In genomic region chr3:132006605-132007204, GRCh38 we compare ENCODE assay signal across 9 cellular contexts. TPM values are rescaled to one million over a fixed set of nuclear protein-coding genes. Genes with fewer than 3 reads are reported as not detected.
DNase-seq lines count a peak whose midpoint lies in the region; ATAC-seq, FAIRE-seq and TF ChIP-seq lines count a peak whose summit lies in the region.
"Had no signal": no experiment of that assay in that cellular context is flagged by ENCODE, and none has a peak within 500 bp of the region (broad histone marks: within the 10 kb centered on the region; RNA-seq: fewer than 3 reads in every experiment).

No MANE protein-coding gene starts in this region.

- H3K27ac ChIP-seq in GM23338 (ENCODE audit: low read depth) (no peak overlapping the region), stomach (no peak overlapping the region)

- H3K27me3 ChIP-seq in GM23338 (ENCODE audit: insufficient read depth) (no peaks in the 10 kb centered on the region), stomach (no peaks in the 10 kb centered on the region)

- no peaks in the 10 kb centered on the region for H4K20me1 ChIP-seq in GM23338 (replicated peaks; ENCODE audit: insufficient read depth)

- H3K4me3 Mint-ChIP-seq in GM23338: no peak overlapping the region
- H3K4me3 Mint-ChIP-seq: activated B cell treated with CpG ODN at 0.5 μM for 24 hours had no signal

- intact Hi-C loops in stomach (cut with DNase I; ENCODE audit: low total_unique reads): no loop called here

- TF ChIP-seq CTCF in GM23338 (conservative IDR thresholded peaks at IDR 0.05; ENCODE audit: low read depth in 2 of 2) (peak; percentile 76 to 84), stomach (IDR thresholded peaks at IDR 0.05) (peak in 3 of 7 experiments; percentile 10 to 39 (median 34))

- H3K9me3 Mint-ChIP-seq in GM23338: no peaks in the 10 kb centered on the region
- H3K9me3 Mint-ChIP-seq: activated B cell treated with CpG ODN at 0.5 μM for 24 hours had no signal

- no peak overlapping the region for H2AFZ ChIP-seq in GM23338

- H3K27ac Mint-ChIP-seq in GM23338: no peak overlapping the region
- H3K27ac Mint-ChIP-seq: activated B cell treated with CpG ODN at 0.5 μM for 24 hours had no signal

- no peak for TF ChIP-seq POLR2A in stomach (IDR thresholded peaks at IDR 0.05)

- H3K9me3 ChIP-seq in stomach: no peaks in the 10 kb centered on the region

- 21 to 33% (median 27%) methylated on average over 3 of the region's 3 CpGs for WGBS in stomach, 5 donors

- no peaks in the 10 kb centered on the region for H3K36me3 Mint-ChIP-seq in GM23338 (ENCODE audit: low read depth)

- H3K4me1 ChIP-seq in GM23338 (ENCODE audit: insufficient read depth) (peaks cover 23% of the 10 kb centered on the region), stomach (no peaks in the 10 kb centered on the region)

- no peak for TF ChIP-seq EP300 in stomach (IDR thresholded peaks at IDR 0.05)

- ATAC-seq in GM23338 (peak; percentile 77), GM18519 (IDR thresholded peaks at IDR 0.05; ENCODE audit: low FRiP score, unreplicated experiment) (no peak), GM21737 (IDR thresholded peaks at IDR 0.05; ENCODE audit: unreplicated experiment) (no peak)

- H3K79me2 ChIP-seq in GM23338 (replicated peaks; ENCODE audit: insufficient read depth): no peaks in the 10 kb centered on the region

- no peaks in the 10 kb centered on the region for H3F3A ChIP-seq in GM23338 (replicated peaks; ENCODE audit: low read depth)

- no peak overlapping the region for H3K4me3 ChIP-seq in GM23338
- no peak overlapping the region for H3K4me3 ChIP-seq in stomach

- DNase-seq in DMS53 treated with DMSO at 0.1 percent for 48 hours (lab: John Stamatoyannopoulos, UW; ENCODE audit: unreplicated experiment) (peak; percentile 8), GM23338 (ENCODE audit: low spot score) (peak; percentile 68), RCC 7860 (ENCODE audit: low spot score) (peak; percentile 6), fibroblast of the conjunctiva (ENCODE audit: low read depth) (peak; percentile 13), stomach (peak; percentile 39)
- DNase-seq: activated B cell treated with CpG ODN at 0.5 μM for 24 hours had no signal

- FAIRE-seq in RCC 7860 (lab: Jason Lieb, UNC): no peak

- peaks cover 2% of the 10 kb centered on the region for H3K27me3 Mint-ChIP-seq in GM23338 (ENCODE audit: insufficient read depth, low read depth, poor library complexity)
- H3K27me3 Mint-ChIP-seq: activated B cell treated with CpG ODN at 0.5 μM for 24 hours had no signal

- peaks cover 30% of the 10 kb centered on the region for H3K4me1 Mint-ChIP-seq in GM23338
- H3K4me1 Mint-ChIP-seq: activated B cell treated with CpG ODN at 0.5 μM for 24 hours had no signal

- no peaks in the 10 kb centered on the region for H3K9me2 ChIP-seq in GM23338 (ENCODE audit: insufficient read depth)

- H3K4me2 ChIP-seq in GM23338: no peak overlapping the region

- H3K36me3 ChIP-seq in GM23338 (ENCODE audit: insufficient read depth) (no peaks in the 10 kb centered on the region), stomach (no peaks in the 10 kb centered on the region)

TF ChIP-seq in GM23338, 12 proteins besides CTCF, POLR2A, EP300 and RAD21:
- TF ChIP-seq NANOG (IDR thresholded peaks at IDR 0.05; ENCODE audit: borderline replicate concordance) (no peak), ETS1 (IDR thresholded peaks at IDR 0.05) (no peak), REST (IDR thresholded peaks at IDR 0.05; ENCODE audit: unreplicated experiment) (no peak), JUNB (IDR thresholded peaks at IDR 0.05; ENCODE audit: unreplicated experiment) (no peak), POLR2AphosphoS5 (IDR thresholded peaks at IDR 0.05; ENCODE audit: low read depth) (no peak), CREB1 (CRISPR knock-in tag; IDR thresholded peaks at IDR 0.05; ENCODE audit: low read depth) (peak; percentile 38; the same call in 1 of the 2 replicates), EZH2phosphoT487 (IDR thresholded peaks at IDR 0.05; ENCODE audit: unreplicated experiment) (no peak), ZNF331 (CRISPR knock-in tag; IDR thresholded peaks at IDR 0.05; ENCODE audit: low read depth) (no peak)

RNA-seq across cellular contexts. Expression of gene CPNE4, which starts 28.1 kb away (rescaled TPM):
- 4.1 and 6.5 TPM in 2 replicates for total RNA-seq in GM23338 (2014; rRNA removed; shearing (Covaris generic))
- 1.3 and 2.0 TPM in 2 replicates for polyA plus RNA-seq in GM23338 (2016; fragmentation: Nextera tagmentation; extraction: Ambion mirVana)
- total RNA-seq in stomach: 1 to 10 TPM; 1.6 to 8.9 (median 3.5) TPM
- polyA plus RNA-seq in stomach: under 1 TPM; 0.15 to 0.30 (median 0.25) TPM
- total RNA-seq: activated B cell treated with CpG ODN at 0.5 μM for 24 hours, pulmonary artery endothelial cell had no signal

Comparison
In these comparisons a context has a peak if more than half of its experiments do, and no peak if none do; other contexts are left out.
1. DNase-seq: peak in every context shown above with its lines; median percentile 68 in GM23338; 39 in stomach; 13 in fibroblast of the conjunctiva; 8 in DMS53 treated with DMSO at 0.1 percent for 48 hours; 6 in RCC 7860.